ENCODE assay signal across 20 cellular contexts in genomic region chr16:3823427-3823826, GRCh38. TPM values are rescaled to one million over a fixed set of nuclear protein-coding genes. Genes with fewer than 3 reads are reported as not detected.
DNase-seq lines count a peak whose midpoint lies in the region; ATAC-seq, FAIRE-seq and TF ChIP-seq lines count a peak whose summit lies in the region.
"Had no signal": no experiment of that assay in that cellular context is flagged by ENCODE, and none has a peak within 500 bp of the region (broad histone marks: within the 10 kb centered on the region; RNA-seq: fewer than 3 reads in every experiment).

No MANE protein-coding gene starts in this region.

- peak; percentile 23 for FAIRE-seq in K562 (lab: Jason Lieb, UNC)
- FAIRE-seq: GM18507, HTR-8/SVneo had no signal

- peaks cover 13% of the 10 kb centered on the region for H3K9me1 ChIP-seq in K562 (ENCODE audit: control insufficient read depth, insufficient read depth, low read length)

- WGBS in K562 (ENCODE audit: insufficient coverage, low coverage, missing lambda C conversion rate): 56% methylated on average over 5 of the region's 5 CpGs
- 54% methylated on average over 5 of the region's 5 CpGs for WGBS in suprapubic skin

- no peaks in the 10 kb centered on the region for H3K27me3 Mint-ChIP-seq in T-helper 2 cell treated with Interferon-gamma antibody and Interleukin-4, amounts not matched to agents 5 μg/mL and 100 μg/mL, for 36 hours (ENCODE audit: low read depth)
- peaks cover 3% of the 10 kb centered on the region for H3K27me3 Mint-ChIP-seq in GM23338 (ENCODE audit: insufficient read depth, low read depth, poor library complexity)

- H4K20me1 ChIP-seq in GM23338 (replicated peaks; ENCODE audit: insufficient read depth) (peaks cover 83% of the 10 kb centered on the region), K562 (replicated peaks; ENCODE audit: control insufficient read depth, insufficient read depth, low read length) (peaks cover 54% of the 10 kb centered on the region)

- in situ Hi-C loops in K562 (cut with MboI): no loop called here

- H3K79me2 ChIP-seq in GM23338 (replicated peaks; ENCODE audit: insufficient read depth) (peaks cover 100% of the 10 kb centered on the region), K562 (ENCODE audit: control insufficient read depth, insufficient read depth, low read length) (peaks cover 82% of the 10 kb centered on the region)

- TF ChIP-seq EP300 in K562 (IDR thresholded peaks at IDR 0.05; ENCODE audit: low read length): no peak
- no peak for TF ChIP-seq EP300 in suprapubic skin (IDR thresholded peaks at IDR 0.05)

- no peak overlapping the region for H3K4me3 ChIP-seq in GM23338
- no peak overlapping the region for H3K4me3 ChIP-seq in K562
- H3K4me3 ChIP-seq in neutrophil (ENCODE audit: low read depth in 1 of 2, low read length in 1 of 2): no peak overlapping the region
- H3K4me3 ChIP-seq in dorsolateral prefrontal cortex: no peak overlapping the region
- H3K4me3 ChIP-seq in suprapubic skin: no peak overlapping the region
- H3K4me3 ChIP-seq: esophagus muscularis mucosa had no signal

- peaks cover 74% of the 10 kb centered on the region for H3K4me1 Mint-ChIP-seq in T-helper 2 cell treated with Interferon-gamma antibody and Interleukin-4, amounts not matched to agents 5 μg/mL and 100 μg/mL, for 36 hours (ENCODE audit: low read depth)
- H3K4me1 Mint-ChIP-seq in GM23338: peaks cover 33% of the 10 kb centered on the region

- H3K4me3 Mint-ChIP-seq in T-helper 2 cell treated with Interferon-gamma antibody and Interleukin-4, amounts not matched to agents 5 μg/mL and 100 μg/mL, for 36 hours: peak overlapping the region; percentile 63
- no peak overlapping the region for H3K4me3 Mint-ChIP-seq in GM23338
- H3K4me3 Mint-ChIP-seq: activated naive CD4-positive, alpha-beta T cell treated with anti-CD3 and anti-CD28 coated beads for 36 hours had no signal

- intact Hi-C loops in K562 (cut with micrococcal nuclease) (no loop called here), dorsolateral prefrontal cortex (cut with DNase I) (no loop called here)

- peaks cover 2% of the 10 kb centered on the region; the same call in 1 of the 2 replicates for H3F3A ChIP-seq in GM23338 (replicated peaks; ENCODE audit: low read depth)

- ATAC-seq in GM23338 (peak; percentile 33), K562 (no peak; the same call in 2 of the 3 replicates), GM18519 (IDR thresholded peaks at IDR 0.05; ENCODE audit: low FRiP score, unreplicated experiment) (no peak)
- ATAC-seq: activated CD4-positive, CD25-positive, alpha-beta regulatory T cell treated with anti-CD3 and anti-CD28 coated beads, Interleukin-2, amount 50 U/mL, for 24 hours had no signal

- H3K9ac ChIP-seq in K562 (ENCODE audit: insufficient read depth in 1 of 2, low read depth in 2 of 2, low read length in 2 of 2): no peak overlapping the region

- no peak for DNase-seq in T-helper 2 cell treated with Interferon-gamma antibody and Interleukin-4, amounts not matched to agents 5 μg/mL and 100 μg/mL, for 36 hours (ENCODE audit: low spot score)
- DNase-seq in T-helper 2 cell: no peak
- DNase-seq in GM23338 (ENCODE audit: low spot score): no peak
- no peak for DNase-seq in K562 (ENCODE audit: extremely low read depth in 1 of 4, low spot score in 3 of 4)
- DNase-seq in dorsolateral prefrontal cortex: no peak
- DNase-seq in suprapubic skin (ENCODE audit: low spot score in 2 of 2): no peak
- DNase-seq: activated naive CD4-positive, alpha-beta T cell treated with anti-CD3 and anti-CD28 coated beads for 36 hours; C1 segment of cervical spinal cord; DND-41; NCI-H1930; NCI-H446; Right ventricle myocardium superior; trophoblast cell had no signal

- POLR2A ChIA-PET in K562 (lab: Yijun Ruan, JAX): interaction anchor here (1.2 to 1.4 kb wide), 3 partner anchors 10 to 52 kb away, joined by 3 read pairs; no protein-coding TSS in a partner anchor

- H3K9me2 ChIP-seq in GM23338 (ENCODE audit: insufficient read depth): no peaks in the 10 kb centered on the region

- no peak overlapping the region for H3K27ac ChIP-seq in GM23338 (ENCODE audit: low read depth)
- no peak overlapping the region for H3K27ac ChIP-seq in K562 (ENCODE audit: extremely low read depth, low read depth, low read length)
- peak overlapping the region; percentile 37 for H3K27ac ChIP-seq in neutrophil
- peak overlapping the region in 1 of 59 donors; percentile 15 for H3K27ac ChIP-seq in dorsolateral prefrontal cortex
- no peak overlapping the region for H3K27ac ChIP-seq in suprapubic skin

- H3K36me3 Mint-ChIP-seq in T-helper 2 cell treated with Interferon-gamma antibody and Interleukin-4, amounts not matched to agents 5 μg/mL and 100 μg/mL, for 36 hours (ENCODE audit: low read depth): peaks cover 6% of the 10 kb centered on the region
- H3K36me3 Mint-ChIP-seq in GM23338 (ENCODE audit: low read depth): no peaks in the 10 kb centered on the region

- H2AFZ ChIP-seq in GM23338: no peak overlapping the region
- no peak overlapping the region for H2AFZ ChIP-seq in K562 (ENCODE audit: low read depth, low read length)

- H3K36me3 ChIP-seq in GM23338 (ENCODE audit: insufficient read depth) (no peaks in the 10 kb centered on the region), K562 (ENCODE audit: control insufficient read depth, insufficient read depth, low read length) (no peaks in the 10 kb centered on the region; the same call in 2 of the 3 replicates), neutrophil (peaks cover 24% of the 10 kb centered on the region), suprapubic skin (no peaks in the 10 kb centered on the region)
- H3K36me3 ChIP-seq: esophagus muscularis mucosa had no signal

- no peaks in the 10 kb centered on the region for H3K9me3 Mint-ChIP-seq in T-helper 2 cell treated with Interferon-gamma antibody and Interleukin-4, amounts not matched to agents 5 μg/mL and 100 μg/mL, for 36 hours
- no peaks in the 10 kb centered on the region for H3K9me3 Mint-ChIP-seq in GM23338
- H3K9me3 Mint-ChIP-seq: activated naive CD4-positive, alpha-beta T cell treated with anti-CD3 and anti-CD28 coated beads for 36 hours; T-helper 1 cell treated with Interleukin-12 subunit alpha and Interleukin-12 subunit beta and Interleukin-4 antibody, amounts not matched to agents 30 μg/mL and 1 μg/mL, for 36 hours had no signal

- TF ChIP-seq RAD21 in K562 (CRISPR knock-in tag; conservative IDR thresholded peaks at IDR 0.05 in 1 of 2, IDR thresholded peaks at IDR 0.05 in 1 of 2): no peak

- H3K9me3 ChIP-seq in K562 (replicated peaks; ENCODE audit: control insufficient read depth, insufficient read depth, low read depth, low read length) (no peaks in the 10 kb centered on the region), neutrophil (no peaks in the 10 kb centered on the region), suprapubic skin (no peaks in the 10 kb centered on the region)
- H3K9me3 ChIP-seq: esophagus muscularis mucosa had no signal

- H3K4me1 ChIP-seq in GM23338 (ENCODE audit: insufficient read depth) (peaks cover 20% of the 10 kb centered on the region), K562 (replicated peaks in 1 of 2; ENCODE audit: control insufficient read depth in 2 of 2, insufficient read depth in 2 of 2, low read length in 2 of 2) (peaks cover 22 to 23% of the 10 kb centered on the region in 2 experiments), neutrophil (ENCODE audit: control insufficient read depth in 1 of 2, insufficient read depth in 1 of 2, low read depth in 1 of 2, low read length in 1 of 2) (peaks cover 23 to 31% of the 10 kb centered on the region in 2 experiments), suprapubic skin (peaks cover 71% of the 10 kb centered on the region)

- H3K4me2 ChIP-seq in GM23338: no peak overlapping the region
- H3K4me2 ChIP-seq in K562 (ENCODE audit: insufficient read depth, low read length): no peak overlapping the region

- H3K27me3 ChIP-seq in GM23338 (ENCODE audit: insufficient read depth) (no peaks in the 10 kb centered on the region), K562 (ENCODE audit: control insufficient read depth in 2 of 2, insufficient read depth in 2 of 2, low read length in 2 of 2) (no peaks in the 10 kb centered on the region), neutrophil (no peaks in the 10 kb centered on the region), dorsolateral prefrontal cortex (no peaks in the 10 kb centered on the region), suprapubic skin (no peaks in the 10 kb centered on the region)
- H3K27me3 ChIP-seq: esophagus muscularis mucosa had no signal

- TF ChIP-seq POLR2A in K562 (conservative IDR thresholded peaks at IDR 0.05) (no peak), suprapubic skin (IDR thresholded peaks at IDR 0.05) (no peak)

- CTCF ChIA-PET in K562 (lab: Yijun Ruan, JAX; ENCODE audit: low intra/inter-chr PET ratio): no interaction called here

- no TSS peak for BruUV-seq in K562 (replicated peaks; lab: Mats Ljungman, UMichigan)

- H3K27ac Mint-ChIP-seq in T-helper 2 cell treated with Interferon-gamma antibody and Interleukin-4, amounts not matched to agents 5 μg/mL and 100 μg/mL, for 36 hours: no peak overlapping the region
- no peak overlapping the region for H3K27ac Mint-ChIP-seq in GM23338
- H3K27ac Mint-ChIP-seq: activated naive CD4-positive, alpha-beta T cell treated with anti-CD3 and anti-CD28 coated beads for 36 hours; T-helper 1 cell treated with Interleukin-12 subunit alpha and Interleukin-12 subunit beta and Interleukin-4 antibody, amounts not matched to agents 30 μg/mL and 1 μg/mL, for 36 hours had no signal

- no peak for TF ChIP-seq CTCF in GM23338 (conservative IDR thresholded peaks at IDR 0.05; ENCODE audit: low read depth in 2 of 2)
- no peak for TF ChIP-seq CTCF in K562 (IDR thresholded peaks at IDR 0.05 in 2 of 3, conservative IDR thresholded peaks at IDR 0.05 in 1 of 3; ENCODE audit: insufficient read depth in 2 of 3, low read depth in 1 of 3, low read length in 3 of 3)
- TF ChIP-seq CTCF in neutrophil (IDR thresholded peaks at IDR 0.05): no peak
- no peak for TF ChIP-seq CTCF in dorsolateral prefrontal cortex (IDR thresholded peaks at IDR 0.05 in 54 of 56, conservative IDR thresholded peaks at IDR 0.05 in 2 of 56; ENCODE audit: low read depth in 1 of 56, partially characterized antibody in 56 of 56)
- TF ChIP-seq CTCF in suprapubic skin (IDR thresholded peaks at IDR 0.05): no peak

RNA-seq across cellular contexts. Expression of gene CREBBP, which starts 57.1 kb away (rescaled TPM):
- total RNA-seq in GM23338 (2014; rRNA removed; shearing (Covaris generic)): 42.7 and 54.8 TPM in 2 replicates
- 36.9 and 38.1 TPM in 2 replicates for polyA plus RNA-seq in GM23338 (2016; fragmentation: Nextera tagmentation; extraction: Ambion mirVana)
- 118 and 129 TPM in 2 replicates for total RNA-seq in K562 (2011; cell fraction: chromatin; rRNA removed; ENCODE audit: low replicate concordance)
- 52.7 and 61.3 TPM in 2 replicates for total RNA-seq in K562 (2011; cell fraction: nucleolus; rRNA removed)
- 58.0 and 84.6 TPM in 2 replicates for total RNA-seq in K562 (2011; cell fraction: nucleoplasm; rRNA removed)
- total RNA-seq in K562 (2014; rRNA removed): 9.4 and 9.7 TPM in 2 replicates
- 5.6 and 8.9 TPM in 2 replicates for total RNA-seq in K562 (2014; rRNA removed; fragmentation: Illumina TruSeq; extraction: Trizol)
- 5.4 and 6.3 TPM in 2 replicates for total RNA-seq in K562 (2015; rRNA removed; fragmentation: Illumina TruSeq; extraction: Trizol)
- total RNA-seq in K562 (2021): 22.3 and 24.8 TPM in 2 replicates
- 2.6 and 4.1 TPM in 2 replicates for polyA plus RNA-seq in K562 (2011; rRNA removed)
- polyA plus RNA-seq in K562 (2011; cell fraction: cytosol; rRNA removed): 2.6 and 2.8 TPM in 2 replicates
- polyA plus RNA-seq in K562 (2011; cell fraction: nucleus; rRNA removed): 12.7 and 15.9 TPM in 2 replicates
- 8.9 and 10.8 TPM in 2 replicates for polyA plus RNA-seq in K562 (2012)
- 13.2 and 13.8 TPM in 2 replicates for polyA plus RNA-seq in K562 (2014; fragmentation: Illumina TruSeq; extraction: Trizol)
- polyA plus RNA-seq in K562 (2014; fragmentation: Nextera tagmentation; extraction: Ambion mirVana): 1 to 10 TPM in 1 of 2 experiments, under 1 TPM in 1; 0.70 to 2.5 TPM
- polyA plus RNA-seq in K562 (2014; rRNA removed): 6.8 and 7.4 TPM in 2 replicates
- polyA minus RNA-seq in K562 (2011; rRNA and poly(A)+ RNA removed): 9.9 and 15.2 TPM in 2 replicates
- 20.4 and 22.6 TPM in 2 replicates for polyA minus RNA-seq in K562 (2011; cell fraction: cytosol; rRNA and poly(A)+ RNA removed)
- polyA minus RNA-seq in K562 (2011; cell fraction: nucleus; rRNA and poly(A)+ RNA removed): 16.2 and 23.5 TPM in 2 replicates
- total RNA-seq in dorsolateral prefrontal cortex: 100 to 1,000 TPM in 50 of 120 experiments, 10 to 100 TPM in 70; 67.1 to 131 (median 97.4) TPM
- 100 to 1,000 TPM in 3 of 4 donors, 10 to 100 TPM in 1; 76.3 to 152 (median 105) TPM for total RNA-seq in suprapubic skin
